11 cellular contexts compared by ENCODE assay signal in genomic region chr10:80471009-80471408, GRCh38. TPM values are rescaled to one million over a fixed set of nuclear protein-coding genes. Genes with fewer than 3 reads are reported as not detected.
DNase-seq lines count a peak whose midpoint lies in the region; ATAC-seq and TF ChIP-seq lines count a peak whose summit lies in the region.
"Had no signal": no experiment of that assay in that cellular context is flagged by ENCODE, and none has a peak within 500 bp of the region (broad histone marks: within the 10 kb centered on the region; RNA-seq: fewer than 3 reads in every experiment).

No MANE protein-coding gene starts in this region.

- no peaks in the 10 kb centered on the region for H3K9me2 ChIP-seq in Karpas-422 (replicated peaks; ENCODE audit: insufficient read depth, low read length)

- DNase-seq in GM12865 (ENCODE audit: low read depth), result peak; percentile 52
- DNase-seq in T-cell, result no peak
- no peak for DNase-seq in effector memory CD8-positive, alpha-beta T cell
- DNase-seq in stimulated activated CD8-positive, alpha-beta memory T cell treated with anti-CD3 and anti-CD28 coated beads, Interleukin-4, amount 100 ng/mL, for 48 hours, result peak; percentile 53
- DNase-seq in Karpas-422, result no peak
- DNase-seq in dedifferentiated amniotic fluid mesenchymal stem cell (ENCODE audit: extremely low spot score), result no peak
- DNase-seq in hippocampal formation (lab: John Stamatoyannopoulos, UW), result no peak
- no peak for DNase-seq in endothelial cell (ENCODE audit: low spot score)
- DNase-seq: foreskin melanocyte, NCI-H2029, SW 1271 had no signal

- no peaks in the 10 kb centered on the region for H3K36me3 ChIP-seq in Karpas-422 (ENCODE audit: insufficient read depth, low read length)

- H2AFZ ChIP-seq in Karpas-422 (ENCODE audit: low read length), result no peak overlapping the region

- H3K9ac ChIP-seq in Karpas-422 (ENCODE audit: low read length), result no peak overlapping the region

- peak overlapping the region; percentile 95 to 98 for H3K27ac Mint-ChIP-seq in T-cell
- H3K27ac Mint-ChIP-seq in effector memory CD8-positive, alpha-beta T cell, result peak overlapping the region; percentile 93 to 95
- H3K27ac Mint-ChIP-seq in endothelial cell (ENCODE audit: unreplicated experiment), result no peak overlapping the region

- peak in 2 of 4 experiments; percentile 6 to 7 for ATAC-seq in T-cell (replicated peaks in 1 of 4)
- peak; percentile 18 for ATAC-seq in effector memory CD8-positive, alpha-beta T cell (replicated peaks)

- H3K36me3 Mint-ChIP-seq in T-cell, result peaks cover 39% of the 10 kb centered on the region
- peaks cover 36% of the 10 kb centered on the region for H3K36me3 Mint-ChIP-seq in effector memory CD8-positive, alpha-beta T cell (ENCODE audit: insufficient read depth)
- peaks cover 22% of the 10 kb centered on the region for H3K36me3 Mint-ChIP-seq in endothelial cell (ENCODE audit: low read depth, unreplicated experiment)

- H3K79me2 ChIP-seq in Karpas-422 (ENCODE audit: low read length), result no peaks in the 10 kb centered on the region

- H4K20me1 ChIP-seq in Karpas-422 (ENCODE audit: insufficient read depth, low read depth, low read length), result no peaks in the 10 kb centered on the region

- no peak overlapping the region for H3K27ac ChIP-seq in Karpas-422 (ENCODE audit: low read length)

- peak overlapping the region in 2 of 3 donors; percentile 74 for H3K4me3 Mint-ChIP-seq in T-cell
- H3K4me3 Mint-ChIP-seq in effector memory CD8-positive, alpha-beta T cell, result peak overlapping the region; percentile 78 to 97
- H3K4me3 Mint-ChIP-seq in endothelial cell (ENCODE audit: unreplicated experiment), result no peak overlapping the region

- H3K4me2 ChIP-seq in Karpas-422 (ENCODE audit: low read depth, low read length, poor library complexity, severe bottlenecking), result no peak overlapping the region

- CTCF ChIA-PET in T-cell (lab: Charles Lee), result interaction anchor here (0.5 to 4.6 kb wide), 4 partner anchors 12 to 251 kb away, joined by 3 to 21 read pairs (median 4); no protein-coding TSS in a partner anchor

- H3K27me3 ChIP-seq in Karpas-422 (ENCODE audit: low read length), result no peaks in the 10 kb centered on the region

- no peak overlapping the region for H3K4me3 ChIP-seq in GM12865 (ENCODE audit: low read depth, low read length)
- H3K4me3 ChIP-seq in Karpas-422 (ENCODE audit: low read length), result no peak overlapping the region

- peaks cover 26% of the 10 kb centered on the region for H3K4me1 ChIP-seq in Karpas-422 (ENCODE audit: low read length)

- no peaks in the 10 kb centered on the region for H3K9me3 ChIP-seq in Karpas-422 (ENCODE audit: low read length)

- POLR2A ChIA-PET in T-cell (lab: Charles Lee), result interaction anchor here in 1 of 2 donors (2.2 kb wide), 1 partner anchor 15 kb away, joined by 7 read pairs; no protein-coding TSS in a partner anchor

- H3K27me3 Mint-ChIP-seq in T-cell, result no peaks in the 10 kb centered on the region
- H3K27me3 Mint-ChIP-seq in effector memory CD8-positive, alpha-beta T cell, result no peaks in the 10 kb centered on the region
- peaks cover 4% of the 10 kb centered on the region for H3K27me3 Mint-ChIP-seq in endothelial cell (ENCODE audit: unreplicated experiment)

- TF ChIP-seq CTCF in GM12865 (IDR thresholded peaks at IDR 0.05; ENCODE audit: insufficient read depth, low read depth, low read length, missing control alignments) (no peak), endothelial cell (IDR thresholded peaks at IDR 0.05; ENCODE audit: unreplicated experiment) (no peak)

- H3K9me3 Mint-ChIP-seq in T-cell (no peaks in the 10 kb centered on the region), endothelial cell (ENCODE audit: unreplicated experiment) (no peaks in the 10 kb centered on the region)
- no peaks in the 10 kb centered on the region for H3K9me3 Mint-ChIP-seq in effector memory CD8-positive, alpha-beta T cell

- peaks cover 95 to 97% (median 97%) of the 10 kb centered on the region in 3 donors for H3K4me1 Mint-ChIP-seq in T-cell
- H3K4me1 Mint-ChIP-seq in effector memory CD8-positive, alpha-beta T cell (ENCODE audit: low read depth in 2 of 2), result peaks cover 78 to 84% of the 10 kb centered on the region in 2 donors
- H3K4me1 Mint-ChIP-seq in endothelial cell (ENCODE audit: unreplicated experiment), result peaks cover 56% of the 10 kb centered on the region

RNA-seq across cellular contexts. Expression of gene TSPAN14, which starts 16.9 kb away (rescaled TPM):
- total RNA-seq in T-cell, result 100 to 1,000 TPM; 130 to 204 (median 194) TPM
- total RNA-seq in Karpas-422 (2014; rRNA removed; shearing (Covaris generic); ENCODE audit: low replicate concordance), result 3.4 TPM in 2 replicates
- 147 TPM for total RNA-seq in endothelial cell (ENCODE audit: unreplicated experiment)

Comparison
In these comparisons a context has a peak if more than half of its experiments do, and no peak if none do; other contexts are left out.
1. DNase-seq: peak in GM12865 (single experiment) and stimulated activated CD8-positive, alpha-beta memory T cell treated with anti-CD3 and anti-CD28 coated beads, Interleukin-4, amount 100 ng/mL, for 48 hours (single experiment); none in T-cell (0 of 34), effector memory CD8-positive, alpha-beta T cell (0 of 3), Karpas-422 (single experiment), dedifferentiated amniotic fluid mesenchymal stem cell (single experiment), hippocampal formation (0 of 2) and endothelial cell (single experiment).
2. RNA of gene TSPAN14, which starts 16.9 kb away (total RNA-seq): 130 to 204 TPM in T-cell and 147 TPM in endothelial cell (single experiment); 3.4 TPM in Karpas-422; every median in the first group is over 10 times any median in the second.